In genomic region chr1:228104526-228105251, GRCh38 we compare ENCODE assay signal across 11 cellular contexts. TPM values are rescaled to one million over a fixed set of nuclear protein-coding genes. Genes with fewer than 3 reads are reported as not detected.
DNase-seq lines count a peak whose midpoint lies in the region; ATAC-seq and TF ChIP-seq lines count a peak whose summit lies in the region.
"Had no signal": no experiment of that assay in that cellular context is flagged by ENCODE, and none has a peak within 500 bp of the region (broad histone marks: within the 10 kb centered on the region; RNA-seq: fewer than 3 reads in every experiment).

No MANE protein-coding gene starts in this region.

- H3K27ac ChIP-seq in psoas muscle, result peak overlapping the region; percentile 85
- H3K27ac ChIP-seq: epithelial cell of prostate had no signal

- H3K9me3 ChIP-seq in psoas muscle, result no peaks in the 10 kb centered on the region

- H3K36me3 Mint-ChIP-seq in T-helper 1 cell treated with Interleukin-12 subunit alpha and Interleukin-12 subunit beta and Interleukin-4 antibody, amounts not matched to agents 30 μg/mL and 1 μg/mL, for 36 hours (ENCODE audit: low read depth), result peaks cover 6% of the 10 kb centered on the region
- H3K36me3 Mint-ChIP-seq in chondrocyte (ENCODE audit: low read depth), result peaks cover 4% of the 10 kb centered on the region

- peak overlapping the region; percentile 93 for H3K4me3 Mint-ChIP-seq in T-helper 1 cell treated with Interleukin-12 subunit alpha and Interleukin-12 subunit beta and Interleukin-4 antibody, amounts not matched to agents 30 μg/mL and 1 μg/mL, for 36 hours
- peak overlapping the region; percentile 40 for H3K4me3 Mint-ChIP-seq in chondrocyte (ENCODE audit: unreplicated experiment)

- no peak for DNase-seq in T-helper 1 cell
- peak; percentile 80 for DNase-seq in NCI-H2196 (lab: John Stamatoyannopoulos, UW; ENCODE audit: unreplicated experiment)
- DNase-seq in chondrocyte (ENCODE audit: low spot score), result peak; percentile 60
- DNase-seq in psoas muscle, result peak in 1 of 2 donors; percentile 75
- DNase-seq in SW480 (ENCODE audit: low spot score), result no peak
- DNase-seq: NCI-H187 treated with DMSO at 0.1 percent for 48 hours, SW 1271 had no signal

- no peaks in the 10 kb centered on the region for H3K27me3 ChIP-seq in psoas muscle (ENCODE audit: insufficient read depth in 3 of 3, low read length in 2 of 3)

- intact Hi-C loops in psoas muscle (cut with DNase I), result no loop called here

- H3K4me1 Mint-ChIP-seq in T-helper 1 cell treated with Interleukin-12 subunit alpha and Interleukin-12 subunit beta and Interleukin-4 antibody, amounts not matched to agents 30 μg/mL and 1 μg/mL, for 36 hours (ENCODE audit: low read depth), result peaks cover 14% of the 10 kb centered on the region
- H3K4me1 Mint-ChIP-seq in chondrocyte (ENCODE audit: low read depth), result peaks cover 38% of the 10 kb centered on the region

- WGBS in psoas muscle, 3 donors, result 32 to 52% (median 47%) methylated on average over 6 of the region's 6 CpGs

- no peaks in the 10 kb centered on the region for H3K27me3 Mint-ChIP-seq in T-helper 1 cell treated with Interleukin-12 subunit alpha and Interleukin-12 subunit beta and Interleukin-4 antibody, amounts not matched to agents 30 μg/mL and 1 μg/mL, for 36 hours (ENCODE audit: low read depth)
- H3K27me3 Mint-ChIP-seq in chondrocyte (ENCODE audit: low read depth), result no peaks in the 10 kb centered on the region

- H3K36me3 ChIP-seq in psoas muscle (ENCODE audit: insufficient read depth in 1 of 2, low read depth in 1 of 2), result peaks cover 0 to 37% of the 10 kb centered on the region in 2 donors

- ATAC-seq in psoas muscle (peak in 1 of 4 donors; percentile 14), GM18868 (IDR thresholded peaks at IDR 0.05; ENCODE audit: unreplicated experiment) (no peak), GM21526 (IDR thresholded peaks at IDR 0.05; ENCODE audit: low FRiP score, unreplicated experiment) (no peak)

- H3K4me3 ChIP-seq in psoas muscle, result no peak overlapping the region

- peak overlapping the region; percentile 43 for H3K27ac Mint-ChIP-seq in T-helper 1 cell treated with Interleukin-12 subunit alpha and Interleukin-12 subunit beta and Interleukin-4 antibody, amounts not matched to agents 30 μg/mL and 1 μg/mL, for 36 hours
- peak overlapping the region; percentile 92 for H3K27ac Mint-ChIP-seq in chondrocyte (ENCODE audit: unreplicated experiment)

- peaks cover 29% of the 10 kb centered on the region for H3K4me1 ChIP-seq in psoas muscle

- TF ChIP-seq CTCF in chondrocyte (IDR thresholded peaks at IDR 0.05) (no peak), psoas muscle (IDR thresholded peaks at IDR 0.05) (no peak)

- H3K9me3 Mint-ChIP-seq in T-helper 1 cell treated with Interleukin-12 subunit alpha and Interleukin-12 subunit beta and Interleukin-4 antibody, amounts not matched to agents 30 μg/mL and 1 μg/mL, for 36 hours, result no peaks in the 10 kb centered on the region
- no peaks in the 10 kb centered on the region for H3K9me3 Mint-ChIP-seq in chondrocyte (ENCODE audit: low read depth)

RNA-seq across cellular contexts. Expression of gene C1orf35, which starts 1.6 kb away (rescaled TPM):
- 12.9 to 15.1 TPM (median 13.3 TPM) in 3 replicates for total RNA-seq in chondrocyte
- total RNA-seq in psoas muscle, result 1 to 10 TPM; 3.6 to 6.5 (median 5.1) TPM
- polyA plus RNA-seq in psoas muscle, result 1 to 10 TPM; 5.7 to 8.2 (median 7.8) TPM

RNA-seq across cellular contexts. Expression of gene MRPL55, which starts 4.4 kb away (rescaled TPM):
- 45.4 to 75.6 TPM (median 48.6 TPM) in 3 replicates for total RNA-seq in chondrocyte
- total RNA-seq in psoas muscle, result 10 to 100 TPM; 35.7 to 43.4 (median 39.2) TPM
- polyA plus RNA-seq in psoas muscle, result 10 to 100 TPM; 70.9 to 86.2 (median 81.8) TPM

RNA-seq across cellular contexts. Expression of gene ARF1, which starts 22.2 kb away (rescaled TPM):
- 339 to 392 TPM (median 351 TPM) in 3 replicates for total RNA-seq in chondrocyte
- 100 to 1,000 TPM; 176 to 328 (median 256) TPM for total RNA-seq in psoas muscle
- 100 to 1,000 TPM; 257 to 612 (median 345) TPM for polyA plus RNA-seq in psoas muscle

RNA-seq across cellular contexts. Expression of gene GUK1, which starts 35.4 kb away (rescaled TPM):
- total RNA-seq in chondrocyte (155 to 196 TPM (median 189 TPM) in 3 replicates), psoas muscle (100 to 1,000 TPM in 1 of 4 donors, 10 to 100 TPM in 3; 90.2 to 122 (median 92.8) TPM)
- polyA plus RNA-seq in psoas muscle, result 100 to 1,000 TPM; 161 to 271 (median 166) TPM

RNA-seq across cellular contexts. Expression of gene GJC2, which starts 45.0 kb away (rescaled TPM):
- total RNA-seq in chondrocyte (1.5 to 2.0 TPM (median 1.8 TPM) in 3 replicates), psoas muscle (under 1 TPM; 0.37 to 0.92 (median 0.52) TPM)
- under 1 TPM; 0.19 to 0.40 (median 0.20) TPM for polyA plus RNA-seq in psoas muscle

Comparison
In these comparisons a context has a peak if more than half of its experiments do, and no peak if none do; other contexts are left out.
1. DNase-seq: peak in NCI-H2196 (single experiment) and chondrocyte (single experiment); none in T-helper 1 cell (0 of 5) and SW480 (single experiment).